In genomic region chr6:107443066-107443903, GRCh38 we compare ENCODE assay signal across 1 cellular context.
TF ChIP-seq lines count a peak whose summit lies in the region.

No MANE protein-coding gene starts in this region.

TF ChIP-seq in IMR-90, 13 proteins besides CTCF, POLR2A, EP300 and RAD21:
- TF ChIP-seq CEBPB (IDR thresholded peaks at IDR 0.05; ENCODE audit: low read depth, low read length) (no peak), USF2 (IDR thresholded peaks at IDR 0.05; ENCODE audit: low read depth, low read length) (no peak), MAFK (IDR thresholded peaks at IDR 0.05; ENCODE audit: low read depth, low read length) (peak; percentile 7; the same call in 1 of the 2 replicates), MAZ (IDR thresholded peaks at IDR 0.05; ENCODE audit: borderline replicate concordance, low read depth, low read length) (no peak), BHLHE40 (IDR thresholded peaks at IDR 0.05; ENCODE audit: low read depth, low read length) (no peak)
